13 cellular contexts compared by ENCODE assay signal in genomic region chr12:2322554-2323120, GRCh38.
DNase-seq lines count a peak whose midpoint lies in the region; ATAC-seq and TF ChIP-seq lines count a peak whose summit lies in the region.
"Had no signal": no experiment of that assay in that cellular context is flagged by ENCODE, and none has a peak within 500 bp of the region (broad histone marks: within the 10 kb centered on the region; RNA-seq: fewer than 3 reads in every experiment).

No MANE protein-coding gene starts in this region.

- POLR2A ChIA-PET in MCF 10A (lab: Yijun Ruan, JAX) = interaction anchor here (1.0 kb wide), 1 partner anchor 12 kb away, joined by 3 read pairs; no protein-coding TSS in a partner anchor

- peaks cover 4% of the 10 kb centered on the region for H3K36me3 Mint-ChIP-seq in chondrocyte (ENCODE audit: low read depth)
- peaks cover 11% of the 10 kb centered on the region for H3K36me3 Mint-ChIP-seq in MCF 10A (ENCODE audit: insufficient read depth, unreplicated experiment)
- H3K36me3 Mint-ChIP-seq: stimulated activated memory B cell treated with anti-CD40 and anti-IgM and Interleukin-4, amounts not matched to agents 10 μg/mL and 1 μg/mL and 100 μg/mL, for 72 hours had no signal

- no TSS peak for BruUV-seq in MCF 10A (replicated peaks; lab: Mats Ljungman, UMichigan)

- H3K36me3 ChIP-seq in thoracic aorta = no peaks in the 10 kb centered on the region
- H3K36me3 ChIP-seq: BE2C had no signal

- no peak for TF ChIP-seq CTCF in chondrocyte (IDR thresholded peaks at IDR 0.05)
- TF ChIP-seq CTCF in thoracic aorta (IDR thresholded peaks at IDR 0.05) = no peak
- TF ChIP-seq CTCF in MCF 10A (IDR thresholded peaks at IDR 0.05; ENCODE audit: unreplicated experiment) = no peak

- H3K27me3 Mint-ChIP-seq in chondrocyte (ENCODE audit: low read depth) (no peaks in the 10 kb centered on the region), MCF 10A (ENCODE audit: insufficient read depth, unreplicated experiment) (peaks cover 60% of the 10 kb centered on the region)

- no peak overlapping the region for H3K4me3 ChIP-seq in thoracic aorta

- H3K27ac Mint-ChIP-seq in chondrocyte (ENCODE audit: unreplicated experiment) = peak overlapping the region; percentile 61
- no peak overlapping the region for H3K27ac Mint-ChIP-seq in MCF 10A (ENCODE audit: low read depth, unreplicated experiment)
- H3K27ac Mint-ChIP-seq: H9; stimulated activated memory B cell treated with anti-CD40 and anti-IgM and Interleukin-4, amounts not matched to agents 10 μg/mL and 1 μg/mL and 100 μg/mL, for 72 hours had no signal

- peak; percentile 97 for DNase-seq in NCI-H1092 treated with DMSO at 0.1 percent for 48 hours (lab: John Stamatoyannopoulos, UW)
- DNase-seq in NCI-H2171 (lab: John Stamatoyannopoulos, UW) = peak; percentile 93
- no peak for DNase-seq in chondrocyte (ENCODE audit: low spot score)
- no peak for DNase-seq in thoracic aorta (ENCODE audit: low spot score)
- DNase-seq in MCF 10A (ENCODE audit: unreplicated experiment) = no peak
- DNase-seq in posterior cingulate gyrus = no peak
- no peak for DNase-seq in activated CD8-positive, alpha-beta memory T cell treated with anti-CD3 and anti-CD28 coated beads for 24 hours
- DNase-seq: activated CD4-positive, alpha-beta T cell treated with anti-CD3 and anti-CD28 coated beads, Interleukin-2, amount 50 U/mL, for 48 hours; BE2C; H9; occipital lobe; SK-N-SH had no signal

- peak overlapping the region; percentile 45 to 62 for H3K27ac ChIP-seq in thoracic aorta

- H3K9me3 Mint-ChIP-seq in chondrocyte (ENCODE audit: low read depth) = no peaks in the 10 kb centered on the region
- H3K9me3 Mint-ChIP-seq in MCF 10A (ENCODE audit: unreplicated experiment) = no peaks in the 10 kb centered on the region
- H3K9me3 Mint-ChIP-seq: H9; stimulated activated memory B cell treated with anti-CD40 and anti-IgM and Interleukin-4, amounts not matched to agents 10 μg/mL and 1 μg/mL and 100 μg/mL, for 72 hours had no signal

- no peak for ATAC-seq in thoracic aorta (ENCODE audit: insufficient number of reproducible peaks, low FRiP score, low read depth)
- ATAC-seq: stimulated activated memory B cell treated with anti-CD40 and anti-IgM and Interleukin-4, amounts not matched to agents 10 μg/mL and 1 μg/mL and 100 μg/mL, for 72 hours had no signal

- H3K4me1 ChIP-seq in thoracic aorta (ENCODE audit: control insufficient read depth in 1 of 2, low read depth in 2 of 2) = peaks cover 29 to 74% of the 10 kb centered on the region in 2 donors
- H3K4me1 ChIP-seq: BE2C had no signal

- H3K4me3 Mint-ChIP-seq in chondrocyte (ENCODE audit: unreplicated experiment) (no peak overlapping the region), MCF 10A (ENCODE audit: unreplicated experiment) (no peak overlapping the region)
- H3K4me3 Mint-ChIP-seq: H9; stimulated activated memory B cell treated with anti-CD40 and anti-IgM and Interleukin-4, amounts not matched to agents 10 μg/mL and 1 μg/mL and 100 μg/mL, for 72 hours had no signal

- intact Hi-C loops in MCF 10A (cut with micrococcal nuclease) = no loop called here
- intact Hi-C loops in posterior cingulate gyrus (cut with DNase I) = no loop called here

- CTCF ChIA-PET in MCF 10A (lab: Yijun Ruan, JAX) = interaction anchor here (1.5 kb wide), 1 partner anchor 9 kb away, joined by 5 read pairs; no protein-coding TSS in a partner anchor

- H3K4me1 Mint-ChIP-seq in chondrocyte (ENCODE audit: low read depth) (peaks cover 80% of the 10 kb centered on the region), MCF 10A (ENCODE audit: insufficient read depth, unreplicated experiment) (no peaks in the 10 kb centered on the region)
- H3K4me1 Mint-ChIP-seq: stimulated activated memory B cell treated with anti-CD40 and anti-IgM and Interleukin-4, amounts not matched to agents 10 μg/mL and 1 μg/mL and 100 μg/mL, for 72 hours had no signal

- no peaks in the 10 kb centered on the region for H3K27me3 ChIP-seq in thoracic aorta (replicated peaks; ENCODE audit: insufficient read depth)

- no peaks in the 10 kb centered on the region for H3K9me3 ChIP-seq in thoracic aorta
- H3K9me3 ChIP-seq: BE2C, SK-N-SH had no signal

Comparison
In these comparisons a context has a peak if more than half of its experiments do, and no peak if none do; other contexts are left out.
1. DNase-seq: peak in NCI-H1092 treated with DMSO at 0.1 percent for 48 hours (single experiment) and NCI-H2171 (single experiment); none in chondrocyte (single experiment), thoracic aorta (single experiment), MCF 10A (single experiment), posterior cingulate gyrus (0 of 10) and activated CD8-positive, alpha-beta memory T cell treated with anti-CD3 and anti-CD28 coated beads for 24 hours (single experiment).